Comparison of ENCODE assay signal across 1 cellular context in the genomic region with DNA sequence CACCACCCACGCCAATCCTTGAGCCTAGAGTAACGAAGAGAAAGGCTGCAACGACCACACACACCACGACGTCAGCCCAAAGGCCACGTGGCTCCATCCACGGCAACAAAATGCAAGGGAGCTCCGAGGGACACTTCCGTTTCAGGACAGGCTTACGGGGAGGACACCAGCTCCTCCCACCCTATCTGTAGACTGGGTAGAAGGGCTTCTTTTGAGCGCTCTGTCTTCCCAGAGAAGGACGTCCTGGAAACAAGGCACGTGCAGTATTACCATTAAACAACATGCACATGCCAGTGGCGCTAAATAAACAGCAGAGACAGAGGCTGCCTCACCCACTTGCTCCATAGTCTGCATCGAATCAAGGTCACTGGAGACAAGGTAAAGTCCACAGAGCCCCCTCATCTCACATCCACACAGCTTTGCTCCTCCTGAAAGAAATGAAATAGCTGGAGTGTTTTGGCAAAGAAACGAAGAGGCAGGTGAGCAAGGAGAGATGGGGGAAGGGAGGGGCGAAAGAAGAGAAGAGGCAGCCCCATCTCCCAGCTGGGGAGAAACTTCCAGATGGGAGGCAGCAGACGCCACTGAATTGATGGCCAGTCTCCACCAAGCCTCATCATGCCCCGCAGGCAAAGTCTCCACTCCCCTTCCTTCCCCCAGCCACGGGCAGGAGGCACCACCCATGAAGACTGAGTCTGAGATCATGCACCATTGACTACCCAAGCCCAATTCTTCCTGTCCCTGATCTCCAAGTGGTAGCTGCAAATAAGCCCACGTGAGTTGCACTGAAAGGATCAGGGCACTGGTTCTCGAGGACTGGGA.
TF ChIP-seq lines count a peak whose summit lies in the region.

No MANE protein-coding gene starts in this region.

TF ChIP-seq in IMR-90, 13 proteins besides CTCF, POLR2A, EP300 and RAD21:
- TF ChIP-seq BHLHE40 (IDR thresholded peaks at IDR 0.05; ENCODE audit: low read depth, low read length) (no peak), USF2 (IDR thresholded peaks at IDR 0.05; ENCODE audit: low read depth, low read length) (no peak), RFX5 (IDR thresholded peaks at IDR 0.05; ENCODE audit: low read depth, low read length) (no peak), MXI1 (IDR thresholded peaks at IDR 0.05; ENCODE audit: borderline replicate concordance, low read depth, low read length) (no peak), MAFK (IDR thresholded peaks at IDR 0.05; ENCODE audit: low read depth, low read length) (no peak), CHD1 (IDR thresholded peaks at IDR 0.05; ENCODE audit: low read depth, low read length) (no peak), CEBPB (IDR thresholded peaks at IDR 0.05; ENCODE audit: low read depth, low read length) (no peak), RCOR1 (IDR thresholded peaks at IDR 0.05; ENCODE audit: insufficient replicate concordance, low read length) (no peak), MAZ (IDR thresholded peaks at IDR 0.05; ENCODE audit: borderline replicate concordance, low read depth, low read length) (no peak), ELK1 (IDR thresholded peaks at IDR 0.05; ENCODE audit: borderline replicate concordance, low read depth, low read length) (no peak), SMC3 (IDR thresholded peaks at IDR 0.05; ENCODE audit: low read depth, low read length) (no peak), FOS (IDR thresholded peaks at IDR 0.05; ENCODE audit: low read depth, low read length) (no peak), NFE2L2 (IDR thresholded peaks at IDR 0.05; ENCODE audit: low read depth, low read length) (no peak)
